16 cellular contexts compared by ENCODE assay signal in the genomic region with DNA sequence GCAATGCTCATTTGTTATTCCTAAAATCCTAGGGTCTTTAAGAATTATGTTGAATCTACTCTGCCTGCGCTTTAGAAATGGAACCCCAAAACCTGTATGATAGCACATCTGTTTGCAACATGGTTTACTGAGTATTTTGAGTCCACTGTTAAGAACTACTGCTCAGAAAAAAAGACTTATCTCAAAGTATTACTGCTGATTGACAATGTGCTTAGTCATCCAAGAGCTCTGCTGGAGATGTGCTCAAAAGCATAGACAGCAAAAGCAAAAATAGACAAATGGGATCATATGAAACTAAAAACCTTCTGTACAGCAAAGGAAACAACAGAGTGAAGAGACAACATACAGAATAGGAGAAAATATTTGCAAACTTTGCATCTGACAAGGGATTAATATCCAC.
DNase-seq lines count a peak whose midpoint lies in the region; ATAC-seq and TF ChIP-seq lines count a peak whose summit lies in the region.
"Had no signal": no experiment of that assay in that cellular context is flagged by ENCODE, and none has a peak within 500 bp of the region (broad histone marks: within the 10 kb centered on the region; RNA-seq: fewer than 3 reads in every experiment).

No MANE protein-coding gene starts in this region.

- H3K9me3 ChIP-seq in IMR-90 (ENCODE audit: control insufficient read depth, insufficient read depth, low read length), result no peaks in the 10 kb centered on the region
- H3K9me3 ChIP-seq: colonic mucosa, left ventricle myocardium inferior, thoracic aorta had no signal

- CTCF ChIA-PET in IMR-90 (lab: Yijun Ruan, JAX), result no interaction called here

- H3K27me3 ChIP-seq in IMR-90 (ENCODE audit: control insufficient read depth, insufficient read depth, low read length), result no peaks in the 10 kb centered on the region; the same call in 1 of the 2 replicates
- H3K27me3 ChIP-seq: colonic mucosa had no signal

- TF ChIP-seq POLR2A in IMR-90 (IDR thresholded peaks at IDR 0.05; ENCODE audit: low read depth, low read length), result no peak

- no peak overlapping the region for H3K27ac ChIP-seq in IMR-90 (ENCODE audit: insufficient read depth, low read length)
- H3K27ac ChIP-seq: colonic mucosa, left ventricle myocardium inferior, skin epidermis, thoracic aorta had no signal

- H3K4me1 ChIP-seq in IMR-90 (ENCODE audit: control insufficient read depth, insufficient read depth, low read length), result no peaks in the 10 kb centered on the region
- H3K4me1 ChIP-seq: colonic mucosa, left ventricle myocardium inferior had no signal

- no peaks in the 10 kb centered on the region for H3K79me1 ChIP-seq in IMR-90 (ENCODE audit: low read depth in 1 of 2, low read length in 2 of 2)

- no peak overlapping the region for H2BK120ac ChIP-seq in IMR-90 (ENCODE audit: low read depth, low read length)

- no peaks in the 10 kb centered on the region for H4K20me1 ChIP-seq in IMR-90 (ENCODE audit: insufficient read depth, low read length)

- no peak for TF ChIP-seq CTCF in IMR-90 (conservative IDR thresholded peaks at IDR 0.05; ENCODE audit: low read depth, low read length)

- BruUV-seq in IMR-90 (replicated peaks; lab: Mats Ljungman, UMichigan), result no TSS peak

- in situ Hi-C loops in IMR-90 (cut with MboI; ENCODE audit: low sequenced_read_pairs), result loop anchor here (10.0 kb wide), 1 partner anchor 383 kb away; no protein-coding TSS in a partner anchor

- no peak overlapping the region for H3K23ac ChIP-seq in IMR-90 (ENCODE audit: low read depth, low read length)

- H2AK9ac ChIP-seq in IMR-90 (replicated peaks; ENCODE audit: low read depth, low read length, poor library complexity), result no peak overlapping the region

- WGBS in IMR-90 (ENCODE audit: extremely low coverage in 2 of 2, insufficient read length in 1 of 2), 2 experiments, result no CpG with 5 or more reads among the region's 1 CpG

- no peak overlapping the region for H4K8ac ChIP-seq in IMR-90 (ENCODE audit: low read depth in 2 of 2, low read length in 2 of 2)

- ATAC-seq in GM18909 (IDR thresholded peaks at IDR 0.05; ENCODE audit: poor library complexity, unreplicated experiment), result peak; percentile 21
- ATAC-seq in GM21786 (IDR thresholded peaks at IDR 0.05; ENCODE audit: unreplicated experiment), result peak; percentile 12
- ATAC-seq in IMR-90 (ENCODE audit: low read depth), result no peak
- no peak for ATAC-seq in GM19467 (IDR thresholded peaks at IDR 0.05; ENCODE audit: unreplicated experiment)
- no peak for ATAC-seq in HG02973 (IDR thresholded peaks at IDR 0.05; ENCODE audit: unreplicated experiment)

- H3K36me3 ChIP-seq in IMR-90 (ENCODE audit: control insufficient read depth, insufficient read depth, low read length), result no peaks in the 10 kb centered on the region
- H3K36me3 ChIP-seq: colonic mucosa, left ventricle myocardium inferior, thoracic aorta had no signal

- H3K9ac ChIP-seq in IMR-90 (ENCODE audit: low read depth, low read length), result no peak overlapping the region

- POLR2A ChIA-PET in IMR-90 (lab: Charles Lee; ENCODE audit: unreplicated experiment), result no interaction called here

- no peak overlapping the region for H2BK20ac ChIP-seq in IMR-90 (ENCODE audit: low read depth, low read length)

- H4K5ac ChIP-seq in IMR-90 (ENCODE audit: low read depth, low read length), result no peak overlapping the region

- H3K14ac ChIP-seq in IMR-90 (replicated peaks; ENCODE audit: low read depth, low read length), result no peak overlapping the region

- TF ChIP-seq RAD21 in IMR-90 (IDR thresholded peaks at IDR 0.05; ENCODE audit: low read length), result no peak

- H3K4me3 ChIP-seq in IMR-90 (ENCODE audit: insufficient read depth, low read depth, low read length), result no peak overlapping the region
- H3K4me3 ChIP-seq: colonic mucosa, left ventricle myocardium inferior, skin epidermis, thoracic aorta had no signal

- no peak overlapping the region for H2AK5ac ChIP-seq in IMR-90 (ENCODE audit: low read depth, low read length)

- no peak overlapping the region for H3K18ac ChIP-seq in IMR-90 (ENCODE audit: low read depth, low read length)

- no peak overlapping the region for H3K4me2 ChIP-seq in IMR-90 (ENCODE audit: low read depth, low read length)

- H2BK15ac ChIP-seq in IMR-90 (ENCODE audit: low read depth, low read length), result no peak overlapping the region

- no peak overlapping the region for H3K56ac ChIP-seq in IMR-90 (ENCODE audit: extremely low read depth, insufficient read depth, low read length)

- H4K91ac ChIP-seq in IMR-90 (ENCODE audit: insufficient read depth, low read depth, low read length), result no peak overlapping the region

- H3K9me1 ChIP-seq in IMR-90 (ENCODE audit: insufficient read depth, low read length), result no peaks in the 10 kb centered on the region

- H2BK5ac ChIP-seq in IMR-90 (ENCODE audit: low read depth, low read length, poor library complexity, severe bottlenecking), result no peak overlapping the region

- dilution Hi-C loops in IMR-90 (cut with HindIII; ENCODE audit: low sequenced_read_pairs, unreplicated experiment), result no loop called here

- no peak overlapping the region for H2AFZ ChIP-seq in IMR-90 (replicated peaks; ENCODE audit: low read length, poor library complexity)

- intact Hi-C loops in IMR-90 (cut with micrococcal nuclease), result loop anchor here (10.0 kb wide), 2 partner anchors 263 to 773 kb away; no protein-coding TSS in a partner anchor

- H3K4ac ChIP-seq in IMR-90 (ENCODE audit: low read depth, low read length), result no peak overlapping the region

- DNase-seq in IMR-90 (no peak), iris pigment epithelial cell (ENCODE audit: low read depth) (peak; percentile 29), GOT3 (lab: John Stamatoyannopoulos, UW) (no peak)
- DNase-seq: activated CD4-positive, alpha-beta T cell treated with anti-CD3 and anti-CD28 coated beads, Interleukin-2, amount 10 ng/mL, durations not matched to agents 7 days and 5 days; activated naive CD4-positive, alpha-beta T cell treated with Interleukin-2 at 50 U/mL for 16 hours; colonic mucosa; foreskin melanocyte; left ventricle myocardium inferior; NCI-H1694; stimulated activated CD4-positive, alpha-beta T cell treated with anti-CD3 and anti-CD28 coated beads, Interleukin-4, amount 100 ng/mL, for 24 hours had no signal

TF ChIP-seq in IMR-90, 13 proteins besides CTCF, POLR2A, EP300 and RAD21:
- TF ChIP-seq, protein P1, sequence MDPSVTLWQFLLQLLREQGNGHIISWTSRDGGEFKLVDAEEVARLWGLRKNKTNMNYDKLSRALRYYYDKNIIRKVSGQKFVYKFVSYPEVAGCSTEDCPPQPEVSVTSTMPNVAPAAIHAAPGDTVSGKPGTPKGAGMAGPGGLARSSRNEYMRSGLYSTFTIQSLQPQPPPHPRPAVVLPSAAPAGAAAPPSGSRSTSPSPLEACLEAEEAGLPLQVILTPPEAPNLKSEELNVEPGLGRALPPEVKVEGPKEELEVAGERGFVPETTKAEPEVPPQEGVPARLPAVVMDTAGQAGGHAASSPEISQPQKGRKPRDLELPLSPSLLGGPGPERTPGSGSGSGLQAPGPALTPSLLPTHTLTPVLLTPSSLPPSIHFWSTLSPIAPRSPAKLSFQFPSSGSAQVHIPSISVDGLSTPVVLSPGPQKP (IDR thresholded peaks at IDR 0.05; ENCODE audit: borderline replicate concordance, low read depth, low read length), result no peak
- peak; percentile 33; the same call in 1 of the 2 replicates for TF ChIP-seq NFE2L2 (IDR thresholded peaks at IDR 0.05; ENCODE audit: low read depth, low read length)

Comparison
In these comparisons a context has a peak if more than half of its experiments do, and no peak if none do; other contexts are left out.
1. ATAC-seq: peak in GM18909 (single experiment) and GM21786 (single experiment); none in IMR-90 (single experiment), GM19467 (single experiment) and HG02973 (single experiment).